In the genomic region with DNA sequence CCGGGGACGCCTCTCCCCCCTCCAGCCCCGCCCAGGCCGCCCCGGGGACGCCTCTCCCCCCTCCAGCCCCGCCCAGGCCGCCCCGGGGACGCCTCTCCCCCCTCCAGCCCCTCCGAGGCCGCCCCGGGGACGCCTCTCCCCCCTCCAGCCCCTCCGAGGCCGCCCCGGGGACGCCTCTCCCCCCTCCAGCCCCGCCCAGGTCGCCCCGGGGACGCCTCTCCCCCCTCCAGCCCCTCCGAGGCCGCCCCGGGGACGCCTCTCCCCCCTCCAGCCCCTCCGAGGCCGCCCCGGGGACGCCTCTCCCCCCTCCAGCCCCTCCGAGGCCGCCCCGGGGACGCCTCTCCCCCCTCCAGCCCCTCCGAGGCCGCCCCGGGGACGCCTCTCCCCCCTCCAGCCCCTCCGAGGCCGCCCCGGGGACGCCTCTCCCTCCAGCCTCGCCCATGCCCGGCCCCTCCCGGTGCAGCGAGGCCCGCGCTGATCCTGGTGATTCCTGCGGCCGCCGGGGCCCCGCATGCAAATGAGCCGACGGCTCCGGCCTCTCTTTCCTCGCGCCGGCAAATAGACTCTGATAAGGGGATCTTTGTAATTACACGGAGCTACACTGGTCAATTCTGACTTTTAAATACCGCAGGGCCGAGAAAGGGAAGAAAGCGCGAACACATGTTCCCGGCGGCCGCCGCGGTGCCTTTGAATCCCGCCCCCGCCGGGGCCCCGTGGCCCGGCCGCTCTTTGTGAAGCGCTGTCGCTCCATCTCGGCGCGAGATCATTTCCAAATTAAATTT, we compare ENCODE assay signal across 1 cellular context.
TF ChIP-seq lines count a peak whose summit lies in the region.
"Not testable (repeated sequence)": the region's sequence is repeated elsewhere in the genome, so short reads cannot be mapped to it uniquely, and the experiment has no call there.

No MANE protein-coding gene starts in this region.

TF ChIP-seq in K562, 482 proteins besides CTCF, POLR2A, EP300 and RAD21 (continued from another document):
- TF ChIP-seq MGA (IDR thresholded peaks at IDR 0.05) (peak; percentile 95), HDAC2 (IDR thresholded peaks at IDR 0.05) (peak; percentile 54; the same call in 1 of the 2 replicates), EGR1 (conservative IDR thresholded peaks at IDR 0.05) (peak; percentile 91), BCOR (IDR thresholded peaks at IDR 0.05) (peak; percentile 39; the same call in 1 of the 2 replicates), NRF1 (conservative IDR thresholded peaks at IDR 0.05 in 1 of 2, IDR thresholded peaks at IDR 0.05 in 1 of 2) (peak; percentile 68 to 75), RAD51 (IDR thresholded peaks at IDR 0.05; ENCODE audit: borderline replicate concordance, low read depth) (peak; percentile 55), SMAD4 (CRISPR knock-in tag; conservative IDR thresholded peaks at IDR 0.05) (peak; percentile 74), ARID1B (IDR thresholded peaks at IDR 0.05) (peak; percentile 9; the same call in 1 of the 2 replicates), ZNF444 (CRISPR knock-in tag; IDR thresholded peaks at IDR 0.05) (peak; percentile 58; the same call in 1 of the 2 replicates), SMARCA4 (IDR thresholded peaks at IDR 0.05) (0 out of 2 replicates have a peak, but pooled peaks have one; percentile 41), SP1 (CRISPR knock-in tag; IDR thresholded peaks at IDR 0.05) (peak; percentile 67), SUPT5H (IDR thresholded peaks at IDR 0.05) (0 out of 2 replicates have a peak, but pooled peaks have one; percentile 21), MYBL2 (IDR thresholded peaks at IDR 0.05; ENCODE audit: low read depth) (peak; percentile 70), CXXC5 (CRISPR knock-in tag; IDR thresholded peaks at IDR 0.05) (peak; percentile 87), MYC (IDR thresholded peaks at IDR 0.05; ENCODE audit: low read depth, low read length) (peak; percentile 84), TRIM24 (IDR thresholded peaks at IDR 0.05) (peak; percentile 8 to 28; a peak in 1 of 4 replicates), PHF20 (IDR thresholded peaks at IDR 0.05; ENCODE audit: partially characterized antibody) (peak; percentile 47), ZNF639 (CRISPR knock-in tag; conservative IDR thresholded peaks at IDR 0.05 in 1 of 2, IDR thresholded peaks at IDR 0.05 in 1 of 2) (peak in 1 of 2 experiments; percentile 89; a peak in 2 of 4 replicates), ZBTB7A (IDR thresholded peaks at IDR 0.05; ENCODE audit: borderline replicate concordance, control insufficient read depth, low read depth, low read length) (peak; percentile 35; the same call in 1 of the 2 replicates), DACH1 (IDR thresholded peaks at IDR 0.05; ENCODE audit: partially characterized antibody) (peak; percentile 28), NBN (IDR thresholded peaks at IDR 0.05; ENCODE audit: low read depth) (peak; percentile 65; the same call in 1 of the 2 replicates), EP400 (IDR thresholded peaks at IDR 0.05) (peak; percentile 75), TCF7 (IDR thresholded peaks at IDR 0.05; ENCODE audit: borderline replicate concordance) (peak; percentile 62; the same call in 1 of the 2 replicates)
- TF ChIP-seq, protein P1, sequence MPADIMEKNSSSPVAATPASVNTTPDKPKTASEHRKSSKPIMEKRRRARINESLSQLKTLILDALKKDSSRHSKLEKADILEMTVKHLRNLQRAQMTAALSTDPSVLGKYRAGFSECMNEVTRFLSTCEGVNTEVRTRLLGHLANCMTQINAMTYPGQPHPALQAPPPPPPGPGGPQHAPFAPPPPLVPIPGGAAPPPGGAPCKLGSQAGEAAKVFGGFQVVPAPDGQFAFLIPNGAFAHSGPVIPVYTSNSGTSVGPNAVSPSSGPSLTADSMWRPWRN (IDR thresholded peaks at IDR 0.05; ENCODE audit: low read depth) = peak; percentile 33; the same call in 1 of the 2 replicates
- not testable (repeated sequence) for TF ChIP-seq MYBL2 (CRISPR knock-in tag; IDR thresholded peaks at IDR 0.05; ENCODE audit: borderline replicate concordance); MYC (CRISPR knock-in tag; IDR thresholded peaks at IDR 0.05; ENCODE audit: borderline replicate concordance, low read depth)
- TF ChIP-seq, protein P2, sequence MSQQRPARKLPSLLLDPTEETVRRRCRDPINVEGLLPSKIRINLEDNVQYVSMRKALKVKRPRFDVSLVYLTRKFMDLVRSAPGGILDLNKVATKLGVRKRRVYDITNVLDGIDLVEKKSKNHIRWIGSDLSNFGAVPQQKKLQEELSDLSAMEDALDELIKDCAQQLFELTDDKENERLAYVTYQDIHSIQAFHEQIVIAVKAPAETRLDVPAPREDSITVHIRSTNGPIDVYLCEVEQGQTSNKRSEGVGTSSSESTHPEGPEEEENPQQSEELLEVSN (IDR thresholded peaks at IDR 0.05; ENCODE audit: borderline replicate concordance in 1 of 2, extremely low read depth in 1 of 2, insufficient read depth in 1 of 2, insufficient read length in 1 of 2, low read depth in 1 of 2, low read length in 1 of 2, poor library complexity in 1 of 2, severe bottlenecking in 1 of 2) = peak; percentile 76 to 98
- TF ChIP-seq, protein P3, sequence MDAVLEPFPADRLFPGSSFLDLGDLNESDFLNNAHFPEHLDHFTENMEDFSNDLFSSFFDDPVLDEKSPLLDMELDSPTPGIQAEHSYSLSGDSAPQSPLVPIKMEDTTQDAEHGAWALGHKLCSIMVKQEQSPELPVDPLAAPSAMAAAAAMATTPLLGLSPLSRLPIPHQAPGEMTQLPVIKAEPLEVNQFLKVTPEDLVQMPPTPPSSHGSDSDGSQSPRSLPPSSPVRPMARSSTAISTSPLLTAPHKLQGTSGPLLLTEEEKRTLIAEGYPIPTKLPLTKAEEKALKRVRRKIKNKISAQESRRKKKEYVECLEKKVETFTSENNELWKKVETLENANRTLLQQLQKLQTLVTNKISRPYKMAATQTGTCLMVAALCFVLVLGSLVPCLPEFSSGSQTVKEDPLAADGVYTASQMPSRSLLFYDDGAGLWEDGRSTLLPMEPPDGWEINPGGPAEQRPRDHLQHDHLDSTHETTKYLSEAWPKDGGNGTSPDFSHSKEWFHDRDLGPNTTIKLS (IDR thresholded peaks at IDR 0.05; ENCODE audit: borderline replicate concordance, low read depth) = peak; percentile 24; the same call in 1 of the 2 replicates
- TF ChIP-seq, protein P4, sequence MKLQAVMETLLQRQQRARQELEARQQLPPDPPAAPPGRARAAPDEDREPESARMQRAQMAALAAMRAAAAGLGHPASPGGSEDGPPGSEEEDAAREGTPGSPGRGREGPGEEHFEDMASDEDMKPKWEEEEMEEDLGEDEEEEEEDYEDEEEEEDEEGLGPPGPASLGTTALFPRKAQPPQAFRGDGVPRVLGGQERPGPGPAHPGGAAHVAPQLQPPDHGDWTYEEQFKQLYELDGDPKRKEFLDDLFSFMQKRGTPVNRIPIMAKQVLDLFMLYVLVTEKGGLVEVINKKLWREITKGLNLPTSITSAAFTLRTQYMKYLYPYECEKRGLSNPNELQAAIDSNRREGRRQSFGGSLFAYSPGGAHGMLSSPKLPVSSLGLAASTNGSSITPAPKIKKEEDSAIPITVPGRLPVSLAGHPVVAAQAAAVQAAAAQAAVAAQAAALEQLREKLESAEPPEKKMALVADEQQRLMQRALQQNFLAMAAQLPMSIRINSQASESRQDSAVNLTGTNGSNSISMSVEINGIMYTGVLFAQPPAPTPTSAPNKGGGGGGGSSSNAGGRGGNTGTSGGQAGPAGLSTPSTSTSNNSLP (IDR thresholded peaks at IDR 0.05; ENCODE audit: borderline replicate concordance, low read depth, low read length) = peak; percentile 71
